Comparison of ENCODE assay signal across 22 cellular contexts in the genomic region with DNA sequence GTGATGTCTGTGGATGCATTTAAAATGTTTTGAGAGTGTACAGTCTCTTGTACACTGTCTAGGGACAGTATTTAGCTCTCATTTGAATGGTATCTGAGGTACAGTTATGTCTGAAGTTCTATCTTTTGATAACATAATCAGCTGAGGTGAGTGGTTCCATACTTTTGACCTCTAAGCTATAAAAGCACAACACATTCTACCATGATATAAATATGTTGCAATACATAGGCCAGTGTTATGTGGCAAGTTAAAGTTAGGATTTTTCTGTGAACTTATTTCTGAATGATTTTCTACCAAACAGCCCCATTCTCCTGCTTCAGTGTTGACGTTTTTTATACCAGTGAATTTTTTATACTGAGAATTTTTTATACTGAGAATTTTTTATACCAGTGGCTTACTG.
DNase-seq lines count a peak whose midpoint lies in the region; ATAC-seq and TF ChIP-seq lines count a peak whose summit lies in the region.
"Had no signal": no experiment of that assay in that cellular context is flagged by ENCODE, and none has a peak within 500 bp of the region (broad histone marks: within the 10 kb centered on the region; RNA-seq: fewer than 3 reads in every experiment).

No MANE protein-coding gene starts in this region.

- no peaks in the 10 kb centered on the region for H3K9me3 ChIP-seq in T-helper 17 cell (ENCODE audit: control insufficient read depth, low read length, poor library complexity, severe bottlenecking)
- H3K9me3 ChIP-seq: A549, Peyer's patch, SJSA1 had no signal

- peaks cover 33 to 45% of the 10 kb centered on the region in 2 donors for H3K4me1 Mint-ChIP-seq in natural killer cell
- H3K4me1 Mint-ChIP-seq in natural killer cell treated with Interleukin-12 subunit alpha and Interleukin-12 subunit beta and Interleukin-15 and Interleukin-18, amount 100 ng/mL, for 72 hours (ENCODE audit: low read depth in 2 of 2) = peaks cover 20 to 28% of the 10 kb centered on the region in 2 donors
- peaks cover 31% of the 10 kb centered on the region for H3K4me1 Mint-ChIP-seq in T-helper 17 cell

- H3K27ac Mint-ChIP-seq in natural killer cell = peak overlapping the region; percentile 13 to 27
- peak overlapping the region in 1 of 2 donors; percentile 37 for H3K27ac Mint-ChIP-seq in natural killer cell treated with Interleukin-12 subunit alpha and Interleukin-12 subunit beta and Interleukin-15 and Interleukin-18, amount 100 ng/mL, for 72 hours
- H3K27ac Mint-ChIP-seq in T-helper 17 cell = peak overlapping the region; percentile 84
- H3K27ac Mint-ChIP-seq: GM23338, IgD-negative memory B cell had no signal

- intact Hi-C loops in natural killer cell (cut with micrococcal nuclease) (no loop called here), left colon (cut with DNase I, micrococcal nuclease) (no loop called here)

- H3K36me3 Mint-ChIP-seq in natural killer cell (peaks cover 6% of the 10 kb centered on the region), T-helper 17 cell (ENCODE audit: low read depth) (peaks cover 6% of the 10 kb centered on the region)
- H3K36me3 Mint-ChIP-seq in natural killer cell treated with Interleukin-12 subunit alpha and Interleukin-12 subunit beta and Interleukin-15 and Interleukin-18, amount 100 ng/mL, for 72 hours = no peaks in the 10 kb centered on the region

- no peak overlapping the region for H3K4me3 Mint-ChIP-seq in natural killer cell
- no peak overlapping the region for H3K4me3 Mint-ChIP-seq in natural killer cell treated with Interleukin-12 subunit alpha and Interleukin-12 subunit beta and Interleukin-15 and Interleukin-18, amount 100 ng/mL, for 72 hours
- peak overlapping the region; percentile 42 for H3K4me3 Mint-ChIP-seq in T-helper 17 cell
- H3K4me3 Mint-ChIP-seq: GM23338, IgD-negative memory B cell had no signal

- no peaks in the 10 kb centered on the region for H3K27me3 Mint-ChIP-seq in natural killer cell (ENCODE audit: low read depth in 2 of 2)
- H3K27me3 Mint-ChIP-seq in natural killer cell treated with Interleukin-12 subunit alpha and Interleukin-12 subunit beta and Interleukin-15 and Interleukin-18, amount 100 ng/mL, for 72 hours = no peaks in the 10 kb centered on the region
- no peaks in the 10 kb centered on the region for H3K27me3 Mint-ChIP-seq in T-helper 17 cell
- H3K27me3 Mint-ChIP-seq: IgD-negative memory B cell had no signal

- H3K9me3 Mint-ChIP-seq in natural killer cell = no peaks in the 10 kb centered on the region
- H3K9me3 Mint-ChIP-seq in natural killer cell treated with Interleukin-12 subunit alpha and Interleukin-12 subunit beta and Interleukin-15 and Interleukin-18, amount 100 ng/mL, for 72 hours = no peaks in the 10 kb centered on the region
- H3K9me3 Mint-ChIP-seq: CD8-positive, alpha-beta memory T cell; GM23338; IgD-negative memory B cell had no signal

- DNase-seq in natural killer cell (no peak), T-helper 17 cell (no peak), left colon (no peak), A172 (ENCODE audit: low spot score) (no peak), medulla oblongata (ENCODE audit: extremely low spot score) (no peak), GF-D8 (lab: John Stamatoyannopoulos, UW) (no peak)
- no peak for DNase-seq in natural killer cell treated with Interleukin-12 subunit alpha and Interleukin-12 subunit beta and Interleukin-15 and Interleukin-18, amount 100 ng/mL, for 72 hours (ENCODE audit: low spot score)
- DNase-seq: Calu3; CD8-positive, alpha-beta memory T cell; DMS153; GDM1; Karpas-422; NCI-H1417; NCI-H1694 treated with DMSO at 0.1 percent for 48 hours; NCI-H2081 treated with DMSO at 0.1 percent for 48 hours; NCI-H2171 treated with DMSO at 0.1 percent for 48 hours; NCI-H524 treated with DMSO at 0.1 percent for 48 hours; Peyer's patch had no signal

- no peak for TF ChIP-seq CTCF in natural killer cell (IDR thresholded peaks at IDR 0.05)

- ATAC-seq in natural killer cell (no peak), T-helper 17 cell (no peak), left colon (peak; percentile 35)
- ATAC-seq in natural killer cell treated with Interleukin-12 subunit alpha and Interleukin-12 subunit beta and Interleukin-15 and Interleukin-18, amount 100 ng/mL, for 72 hours = no peak
- ATAC-seq: A549, GM23338 had no signal
